In genomic region chr1:1429671-1430073, GRCh38 we compare ENCODE assay signal across 9 cellular contexts. TPM values are rescaled to one million over a fixed set of nuclear protein-coding genes. Genes with fewer than 3 reads are reported as not detected.
DNase-seq lines count a peak whose midpoint lies in the region; ATAC-seq and TF ChIP-seq lines count a peak whose summit lies in the region.
"Had no signal": no experiment of that assay in that cellular context is flagged by ENCODE, and none has a peak within 500 bp of the region (broad histone marks: within the 10 kb centered on the region; RNA-seq: fewer than 3 reads in every experiment).

No MANE protein-coding gene starts in this region.

- H3K9me3 ChIP-seq in breast epithelium = no peaks in the 10 kb centered on the region
- no peaks in the 10 kb centered on the region for H3K9me3 ChIP-seq in mammary epithelial cell (replicated peaks; ENCODE audit: insufficient read depth, low read length)
- H3K9me3 ChIP-seq in fibroblast of lung (ENCODE audit: control insufficient read depth, insufficient read depth, low read depth, low read length) = no peaks in the 10 kb centered on the region
- no peaks in the 10 kb centered on the region for H3K9me3 ChIP-seq in upper lobe of right lung
- H3K9me3 ChIP-seq in CD4-positive, alpha-beta memory T cell (ENCODE audit: control insufficient read depth in 1 of 2, low read length in 2 of 2) = no peaks in the 10 kb centered on the region

- H3K79me2 ChIP-seq in mammary epithelial cell (ENCODE audit: insufficient read depth, low read length) = no peaks in the 10 kb centered on the region
- no peaks in the 10 kb centered on the region for H3K79me2 ChIP-seq in fibroblast of lung (ENCODE audit: control insufficient read depth, insufficient read depth, low read length)

- H3K36me3 Mint-ChIP-seq in nephron (ENCODE audit: low read depth) = no peaks in the 10 kb centered on the region
- no peaks in the 10 kb centered on the region for H3K36me3 Mint-ChIP-seq in CD4-positive, alpha-beta memory T cell

- POLR2A ChIA-PET in CD4-positive, alpha-beta memory T cell (lab: Charles Lee; ENCODE audit: partially characterized antibody) = interaction anchor here (0.6 kb wide), 1 partner anchor 22 kb away, joined by 3 read pairs; no protein-coding TSS in a partner anchor

- H3K27ac Mint-ChIP-seq in nephron = peak overlapping the region; percentile 95 to 99 (median 98)
- H3K27ac Mint-ChIP-seq in CD4-positive, alpha-beta memory T cell = no peak overlapping the region

- H3K4me2 ChIP-seq in mammary epithelial cell (ENCODE audit: insufficient read depth, low read depth, low read length) (no peak overlapping the region), fibroblast of lung (ENCODE audit: extremely low read depth, insufficient read depth, low read length) (no peak overlapping the region)

- H3K4me1 Mint-ChIP-seq in nephron = peaks cover 32% of the 10 kb centered on the region
- peaks cover 0 to 5% (median 2%) of the 10 kb centered on the region in 4 donors for H3K4me1 Mint-ChIP-seq in CD4-positive, alpha-beta memory T cell

- H2AFZ ChIP-seq in mammary epithelial cell (ENCODE audit: low read depth, low read length) = no peak overlapping the region
- no peak overlapping the region for H2AFZ ChIP-seq in fibroblast of lung (ENCODE audit: low read length)

- no TSS peak for BruUV-seq in mammary epithelial cell (replicated peaks; lab: Mats Ljungman, UMichigan)

- no peak for DNase-seq in breast epithelium (ENCODE audit: low spot score in 2 of 2)
- DNase-seq in mammary epithelial cell = no peak
- peak; percentile 35 to 41 for DNase-seq in fibroblast of lung (ENCODE audit: low read depth in 2 of 2)
- no peak for DNase-seq in upper lobe of right lung
- DNase-seq in glomerular visceral epithelial cell (ENCODE audit: extremely low spot score) = no peak
- DNase-seq in dedifferentiated amniotic fluid mesenchymal stem cell (ENCODE audit: extremely low spot score) = no peak
- no peak for DNase-seq in CD4-positive, alpha-beta memory T cell
- DNase-seq: NCI-H2107 had no signal

- TF ChIP-seq CTCF in breast epithelium (IDR thresholded peaks at IDR 0.05) (no peak), mammary epithelial cell (conservative IDR thresholded peaks at IDR 0.05 in 1 of 2, IDR thresholded peaks at IDR 0.05 in 1 of 2; ENCODE audit: extremely low read depth in 1 of 2, insufficient read depth in 1 of 2, low read depth in 1 of 2, low read length in 2 of 2) (no peak), fibroblast of lung (conservative IDR thresholded peaks at IDR 0.05 in 1 of 2, IDR thresholded peaks at IDR 0.05 in 1 of 2; ENCODE audit: low read depth in 1 of 2, low read length in 2 of 2) (no peak), nephron (IDR thresholded peaks at IDR 0.05; ENCODE audit: unreplicated experiment in 3 of 3) (no peak), upper lobe of right lung (IDR thresholded peaks at IDR 0.05) (no peak)

- WGBS in mammary epithelial cell (ENCODE audit: low coverage, missing lambda C conversion rate) = 92% methylated on average over 6 of the region's 6 CpGs

- H4K20me1 ChIP-seq in mammary epithelial cell (ENCODE audit: insufficient read depth, low read length) = no peaks in the 10 kb centered on the region
- no peaks in the 10 kb centered on the region for H4K20me1 ChIP-seq in fibroblast of lung (ENCODE audit: control insufficient read depth, extremely low read depth, insufficient read depth, low read length)

- H3K27me3 Mint-ChIP-seq in nephron (ENCODE audit: low read depth) = no peaks in the 10 kb centered on the region
- H3K27me3 Mint-ChIP-seq in CD4-positive, alpha-beta memory T cell = peaks cover 18 to 19% of the 10 kb centered on the region in 2 donors

- in situ Hi-C loops in mammary epithelial cell (cut with MboI; ENCODE audit: low sequenced_read_pairs in 2 of 2) = no loop called here

- CTCF ChIA-PET in mammary epithelial cell (lab: Charles Lee; ENCODE audit: low non-redundant PET) = no interaction called here
- CTCF ChIA-PET in CD4-positive, alpha-beta memory T cell (lab: Charles Lee; ENCODE audit: partially characterized antibody) = interaction anchor here (1.7 kb wide), 1 partner anchor 12 kb away, joined by 5 read pairs; no protein-coding TSS in a partner anchor

- no peaks in the 10 kb centered on the region for H3K36me3 ChIP-seq in breast epithelium
- H3K36me3 ChIP-seq in mammary epithelial cell (ENCODE audit: insufficient read depth, low read length) = no peaks in the 10 kb centered on the region
- H3K36me3 ChIP-seq in fibroblast of lung (ENCODE audit: control insufficient read depth, insufficient read depth, low read length) = no peaks in the 10 kb centered on the region
- no peaks in the 10 kb centered on the region for H3K36me3 ChIP-seq in upper lobe of right lung
- H3K36me3 ChIP-seq in CD4-positive, alpha-beta memory T cell (ENCODE audit: insufficient read depth, low read length) = no peaks in the 10 kb centered on the region

- no peak for ATAC-seq in upper lobe of right lung

- H3K9me3 Mint-ChIP-seq in nephron = no peaks in the 10 kb centered on the region
- H3K9me3 Mint-ChIP-seq in CD4-positive, alpha-beta memory T cell = no peaks in the 10 kb centered on the region

- TF ChIP-seq POLR2A in breast epithelium (IDR thresholded peaks at IDR 0.05) = no peak

- H3K4me1 ChIP-seq in breast epithelium = peaks cover 34 to 52% of the 10 kb centered on the region in 2 donors
- H3K4me1 ChIP-seq in mammary epithelial cell (ENCODE audit: insufficient read depth, low read length) = peaks cover 35% of the 10 kb centered on the region
- H3K4me1 ChIP-seq in fibroblast of lung (ENCODE audit: control insufficient read depth, extremely low read depth, insufficient read depth, low read length) = peaks cover 25% of the 10 kb centered on the region
- peaks cover 55% of the 10 kb centered on the region for H3K4me1 ChIP-seq in upper lobe of right lung
- no peaks in the 10 kb centered on the region for H3K4me1 ChIP-seq in CD4-positive, alpha-beta memory T cell (ENCODE audit: insufficient read depth, low read length)

- H3K4me3 ChIP-seq in breast epithelium (no peak overlapping the region), mammary epithelial cell (replicated peaks in 1 of 3; ENCODE audit: insufficient read depth in 1 of 3, low read depth in 2 of 3, low read length in 3 of 3) (no peak overlapping the region), fibroblast of lung (replicated peaks in 1 of 4; ENCODE audit: control extremely low read depth in 1 of 4, insufficient read depth in 1 of 4, low read depth in 3 of 4, low read length in 4 of 4) (no peak overlapping the region), upper lobe of right lung (no peak overlapping the region)
- no peak overlapping the region for H3K4me3 ChIP-seq in CD4-positive, alpha-beta memory T cell (ENCODE audit: low read length in 2 of 2)

- H3K4me3 Mint-ChIP-seq in nephron = peak overlapping the region; percentile 63 to 72 (median 67)
- peak overlapping the region in 3 of 8 donors; percentile 6 to 39 (median 17) for H3K4me3 Mint-ChIP-seq in CD4-positive, alpha-beta memory T cell

- intact Hi-C loops in breast epithelium (cut with DNase I; ENCODE audit: low total_unique reads) (loop anchor here (2.0 kb wide), 1 partner anchor 429 kb away; the partner anchor contains the start of gene HES4), mammary epithelial cell (cut with micrococcal nuclease) (no loop called here), upper lobe of right lung (cut with DNase I) (no loop called here)
- intact Hi-C loops in CD4-positive, alpha-beta memory T cell (cut with micrococcal nuclease) = no loop called here

- H3K9ac ChIP-seq in mammary epithelial cell (ENCODE audit: insufficient read depth, low read length) (no peak overlapping the region), fibroblast of lung (ENCODE audit: insufficient read depth, low read length) (no peak overlapping the region)

- H3K27ac ChIP-seq in breast epithelium = peak overlapping the region; percentile 95 to 99
- H3K27ac ChIP-seq in mammary epithelial cell (ENCODE audit: insufficient read depth, low read depth, low read length) = no peak overlapping the region
- no peak overlapping the region for H3K27ac ChIP-seq in fibroblast of lung (ENCODE audit: insufficient read depth, low read length)
- H3K27ac ChIP-seq in upper lobe of right lung = peak overlapping the region; percentile 91
- H3K27ac ChIP-seq in CD4-positive, alpha-beta memory T cell (ENCODE audit: low read depth, low read length) = no peak overlapping the region

- dilution Hi-C loops in mammary epithelial cell (cut with HindIII; ENCODE audit: low sequenced_read_pairs) = no loop called here

- no peaks in the 10 kb centered on the region for H3K27me3 ChIP-seq in breast epithelium
- H3K27me3 ChIP-seq in mammary epithelial cell (ENCODE audit: insufficient read depth, low read length) = no peaks in the 10 kb centered on the region
- H3K27me3 ChIP-seq in fibroblast of lung (ENCODE audit: control insufficient read depth, insufficient read depth, low read length) = no peaks in the 10 kb centered on the region
- H3K27me3 ChIP-seq in upper lobe of right lung = no peaks in the 10 kb centered on the region
- peaks cover 7% of the 10 kb centered on the region for H3K27me3 ChIP-seq in CD4-positive, alpha-beta memory T cell (ENCODE audit: insufficient read depth, low read length)

RNA-seq across cellular contexts. Expression of gene VWA1, which starts 5.8 kb away (rescaled TPM):
- total RNA-seq in breast epithelium (10 to 100 TPM; 13.0 to 44.8 (median 35.7) TPM), mammary epithelial cell (10 to 100 TPM; 11.3 to 27.3 TPM), fibroblast of lung (2.6 and 3.1 TPM in 2 replicates), upper lobe of right lung (87.4 TPM)
- polyA plus RNA-seq in mammary epithelial cell (4.2 TPM), fibroblast of lung (1.7 and 2.5 TPM in 2 replicates)
- polyA minus RNA-seq in mammary epithelial cell (1.2 TPM), fibroblast of lung (ENCODE audit: low replicate concordance) (1.1 and 3.7 TPM in 2 replicates)
- 7.5 and 12.6 TPM in 2 replicates for polyA plus RNA-seq in fibroblast of lung (2012)
- not detected for total RNA-seq in CD4-positive, alpha-beta memory T cell
- not detected for polyA plus RNA-seq in CD4-positive, alpha-beta memory T cell

RNA-seq across cellular contexts. Expression of gene ANKRD65, which starts 8.6 kb away (rescaled TPM):
- total RNA-seq in breast epithelium (10 to 100 TPM; 10.2 to 16.0 (median 12.2) TPM), mammary epithelial cell (1 to 10 TPM; 3.1 to 7.5 TPM), fibroblast of lung (1.3 and 2.0 TPM in 2 replicates), upper lobe of right lung (21.5 TPM)
- polyA plus RNA-seq in mammary epithelial cell (3.6 TPM), fibroblast of lung (0.84 and 1.9 TPM in 2 replicates)
- polyA minus RNA-seq in mammary epithelial cell (9.3 TPM), fibroblast of lung (ENCODE audit: low replicate concordance) (1.4 TPM in 1 of 2 replicates, not detected in the other)
- polyA plus RNA-seq in fibroblast of lung (2012) = 0.86 and 2.9 TPM in 2 replicates
- total RNA-seq in CD4-positive, alpha-beta memory T cell = not detected
- polyA plus RNA-seq in CD4-positive, alpha-beta memory T cell = not detected

RNA-seq across cellular contexts. Expression of gene ATAD3C, which starts 19.8 kb away (rescaled TPM):
- total RNA-seq in breast epithelium = 1 to 10 TPM; 1.9 to 8.5 (median 4.3) TPM
- 1 to 10 TPM; 1.8 to 4.6 TPM for total RNA-seq in mammary epithelial cell
- 2.6 TPM for polyA plus RNA-seq in mammary epithelial cell
- 0.26 TPM for polyA minus RNA-seq in mammary epithelial cell
- under 0.01 and 0.17 TPM in 2 replicates for total RNA-seq in fibroblast of lung
- polyA plus RNA-seq in fibroblast of lung = not detected in 2 replicates
- polyA plus RNA-seq in fibroblast of lung (2012) = 0.08 TPM in 1 of 2 replicates, not detected in the other
- not detected in 2 replicates for polyA minus RNA-seq in fibroblast of lung (ENCODE audit: low replicate concordance)
- 10.4 TPM for total RNA-seq in upper lobe of right lung
- 1 to 10 TPM; 1.5 to 1.6 TPM for total RNA-seq in CD4-positive, alpha-beta memory T cell
- 1 to 10 TPM; 1.8 to 2.1 TPM for polyA plus RNA-seq in CD4-positive, alpha-beta memory T cell

RNA-seq across cellular contexts. Expression of gene MRPL20, which starts 22.6 kb away (rescaled TPM):
- total RNA-seq in breast epithelium = 100 to 1,000 TPM; 127 to 149 (median 147) TPM
- 100 to 1,000 TPM in 1 of 2 donors, 10 to 100 TPM in 1; 56.7 to 115 TPM for total RNA-seq in mammary epithelial cell
- 157 TPM for polyA plus RNA-seq in mammary epithelial cell
- 119 TPM for polyA minus RNA-seq in mammary epithelial cell
- total RNA-seq in fibroblast of lung = 80.1 and 81.7 TPM in 2 replicates
- polyA plus RNA-seq in fibroblast of lung = 150 and 188 TPM in 2 replicates
- 155 and 217 TPM in 2 replicates for polyA plus RNA-seq in fibroblast of lung (2012)
- polyA minus RNA-seq in fibroblast of lung (ENCODE audit: low replicate concordance) = 27.3 and 44.5 TPM in 2 replicates
- total RNA-seq in upper lobe of right lung = 80.7 TPM
- 100 to 1,000 TPM; 119 to 123 TPM for total RNA-seq in CD4-positive, alpha-beta memory T cell
- 100 to 1,000 TPM; 171 to 202 TPM for polyA plus RNA-seq in CD4-positive, alpha-beta memory T cell

RNA-seq across cellular contexts. Expression of gene CCNL2, which starts 30.5 kb away (rescaled TPM):
- total RNA-seq in breast epithelium = 100 to 1,000 TPM; 170 to 325 (median 285) TPM
- 100 to 1,000 TPM; 103 to 140 TPM for total RNA-seq in mammary epithelial cell
- polyA plus RNA-seq in mammary epithelial cell = 64.9 TPM
- 21.9 TPM for polyA minus RNA-seq in mammary epithelial cell
- 87.1 and 102 TPM in 2 replicates for total RNA-seq in fibroblast of lung
- 70.5 and 116 TPM in 2 replicates for polyA plus RNA-seq in fibroblast of lung
- 51.7 and 70.2 TPM in 2 replicates for polyA plus RNA-seq in fibroblast of lung (2012)
- polyA minus RNA-seq in fibroblast of lung (ENCODE audit: low replicate concordance) = 23.3 and 75.5 TPM in 2 replicates
- total RNA-seq in upper lobe of right lung = 165 TPM
- 100 to 1,000 TPM; 388 to 394 TPM for total RNA-seq in CD4-positive, alpha-beta memory T cell
- 10 to 100 TPM; 18.3 to 36.6 TPM for polyA plus RNA-seq in CD4-positive, alpha-beta memory T cell

Comparison
In these comparisons a context has a peak if more than half of its experiments do, and no peak if none do; other contexts are left out.
1. H3K27ac ChIP-seq: peak in breast epithelium (2 of 2) and upper lobe of right lung (single experiment); none in mammary epithelial cell (single experiment), fibroblast of lung (single experiment) and CD4-positive, alpha-beta memory T cell (single experiment).
2. DNase-seq: peak in fibroblast of lung (2 of 2); none in breast epithelium (0 of 2), mammary epithelial cell (single experiment), upper lobe of right lung (single experiment), glomerular visceral epithelial cell (single experiment), dedifferentiated amniotic fluid mesenchymal stem cell (single experiment) and CD4-positive, alpha-beta memory T cell (0 of 5).
3. H3K27ac Mint-ChIP-seq: peak in nephron (3 of 3); none in CD4-positive, alpha-beta memory T cell (0 of 7).